ENCODE assay signal across 33 cellular contexts in genomic region chr6:46222286-46222685, GRCh38. TPM values are rescaled to one million over a fixed set of nuclear protein-coding genes. Genes with fewer than 3 reads are reported as not detected.
"Had no signal": no experiment of that assay in that cellular context is flagged by ENCODE, and none has a peak within 500 bp of the region (broad histone marks: within the 10 kb centered on the region; RNA-seq: fewer than 3 reads in every experiment).

No MANE protein-coding gene starts in this region.

- H3K4me3 ChIP-seq: pancreas, prostate gland, skin epidermis, smooth muscle cell, spleen, stomach, suprapubic skin, testis, tibial artery, transverse colon, upper lobe of right lung, uterus had no signal

- H3K27ac Mint-ChIP-seq: naive B cell; natural killer cell treated with Interleukin-12 subunit alpha and Interleukin-12 subunit beta and Interleukin-15 and Interleukin-18, amount 100 ng/mL, for 72 hours; nephron progenitor cell; stimulated activated naive CD8-positive, alpha-beta T cell treated with anti-CD3 and anti-CD28 coated beads, Interleukin-15, Interleukin-2, amounts not matched to agents 100 ng/mL and 50 ng/mL, for 24 hours; type B pancreatic cell had no signal

- H3K4me3 Mint-ChIP-seq: naive B cell; naive thymus-derived CD8-positive, alpha-beta T cell; natural killer cell treated with Interleukin-12 subunit alpha and Interleukin-12 subunit beta and Interleukin-15 and Interleukin-18, amount 100 ng/mL, for 72 hours; nephron progenitor cell; neural crest cell; stimulated activated memory B cell treated with anti-CD40 and anti-IgM and Interleukin-4, amounts not matched to agents 10 μg/mL and 1 μg/mL and 100 μg/mL, for 72 hours; stimulated activated naive CD8-positive, alpha-beta T cell treated with anti-CD3 and anti-CD28 coated beads, Interleukin-15, Interleukin-2, amounts not matched to agents 100 ng/mL and 50 ng/mL, for 24 hours; type B pancreatic cell had no signal

- H3K27me3 ChIP-seq: neutrophil, pancreas, spleen, stomach, suprapubic skin, testis, tibial artery, transverse colon, upper lobe of right lung, uterus had no signal

- DNase-seq: naive B cell; naive thymus-derived CD8-positive, alpha-beta T cell; nephron progenitor cell; nucleus accumbens; pancreas; right cardiac atrium; spleen; stimulated activated CD4-positive, alpha-beta T cell treated with anti-CD3 and anti-CD28 coated beads, Interleukin-12 subunit alpha, Interleukin-12 subunit beta, amount 100 ng/mL, for 4 hours; stimulated activated CD4-positive, alpha-beta T cell treated with anti-CD3 and anti-CD28 coated beads, Interleukin-1b, Interleukin-23, amount 100 ng/mL, for 48 hours; stimulated activated CD4-positive, alpha-beta T cell treated with anti-CD3 and anti-CD28 coated beads, Interleukin-4, amount 100 ng/mL, for 1 hour; stimulated activated CD4-positive, alpha-beta T cell treated with anti-CD3 and anti-CD28 coated beads, Interleukin-4, amount 100 ng/mL, for 4 hours; stimulated activated CD8-positive, alpha-beta memory T cell treated with anti-CD3 and anti-CD28 coated beads, Interleukin-4, amount 100 ng/mL, for 48 hours; stimulated activated naive CD4-positive, alpha-beta T cell treated with Interleukin-2 at 50 U/mL for 16 hours; stomach; substantia nigra; testis; tibial artery; transverse colon; upper lobe of right lung; uterus had no signal

- ATAC-seq: naive thymus-derived CD8-positive, alpha-beta T cell; natural killer cell treated with Interleukin-12 subunit alpha and Interleukin-12 subunit beta and Interleukin-15 and Interleukin-18, amount 100 ng/mL, for 72 hours; right cardiac atrium; sciatic nerve; stimulated activated memory B cell treated with anti-CD40 and anti-IgM and Interleukin-4, amounts not matched to agents 10 μg/mL and 1 μg/mL and 100 μg/mL, for 72 hours; upper lobe of right lung had no signal

- H3K9me3 ChIP-seq: neutrophil, pancreas, prostate gland, spleen, stomach, suprapubic skin, testis, tibial artery, transverse colon, upper lobe of right lung, uterus had no signal

- H3K9me3 Mint-ChIP-seq: natural killer cell treated with Interleukin-12 subunit alpha and Interleukin-12 subunit beta and Interleukin-15 and Interleukin-18, amount 100 ng/mL, for 72 hours; nephron progenitor cell; stimulated activated memory B cell treated with anti-CD40 and anti-IgM and Interleukin-4, amounts not matched to agents 10 μg/mL and 1 μg/mL and 100 μg/mL, for 72 hours; stimulated activated naive CD8-positive, alpha-beta T cell treated with anti-CD3 and anti-CD28 coated beads, Interleukin-15, Interleukin-2, amounts not matched to agents 100 ng/mL and 50 ng/mL, for 24 hours; type B pancreatic cell had no signal

- H3K4me1 ChIP-seq: pancreas, prostate gland, stomach, upper lobe of right lung, uterus had no signal

- H3K4me1 Mint-ChIP-seq: neural crest cell had no signal

- H3K36me3 ChIP-seq: neutrophil, pancreas, prostate gland, spleen, stomach, suprapubic skin, transverse colon, upper lobe of right lung, uterus had no signal

- FAIRE-seq: pancreas had no signal

- H3K27me3 Mint-ChIP-seq: naive B cell; stimulated activated memory B cell treated with anti-CD40 and anti-IgM and Interleukin-4, amounts not matched to agents 10 μg/mL and 1 μg/mL and 100 μg/mL, for 72 hours; type B pancreatic cell had no signal

- H3K36me3 Mint-ChIP-seq: naive B cell; natural killer cell treated with Interleukin-12 subunit alpha and Interleukin-12 subunit beta and Interleukin-15 and Interleukin-18, amount 100 ng/mL, for 72 hours; stimulated activated memory B cell treated with anti-CD40 and anti-IgM and Interleukin-4, amounts not matched to agents 10 μg/mL and 1 μg/mL and 100 μg/mL, for 72 hours; type B pancreatic cell had no signal

RNA-seq across cellular contexts. Expression of gene ENPP5, which starts 51.5 kb away (rescaled TPM):
- total RNA-seq: osteocyte, pulmonary artery endothelial cell had no signal
